Comparison of ENCODE assay signal across 21 cellular contexts in the genomic region with DNA sequence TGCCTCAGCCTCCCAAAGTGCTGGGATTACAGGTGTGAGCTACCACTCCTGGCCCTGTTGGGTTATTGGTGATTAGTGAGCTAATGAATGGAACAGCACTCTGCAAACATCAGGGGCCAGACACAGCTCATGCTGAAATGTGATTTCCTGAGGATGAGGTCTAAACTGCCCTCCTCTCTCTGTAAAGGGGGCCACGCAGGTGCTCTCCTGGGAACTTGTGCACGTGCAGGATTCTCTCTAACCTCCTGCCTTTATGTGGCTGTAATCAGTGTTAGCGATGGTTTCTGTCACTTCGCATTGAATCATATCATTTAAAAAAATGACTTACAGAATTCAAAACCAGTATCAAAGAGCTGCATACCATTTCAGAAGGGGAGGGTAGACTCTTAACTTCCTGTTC. TPM values are rescaled to one million over a fixed set of nuclear protein-coding genes. Genes with fewer than 3 reads are reported as not detected.
"Had no signal": no experiment of that assay in that cellular context is flagged by ENCODE, and none has a peak within 500 bp of the region (broad histone marks: within the 10 kb centered on the region; RNA-seq: fewer than 3 reads in every experiment).

No MANE protein-coding gene starts in this region.

- H3K27me3 ChIP-seq: cardiac muscle cell, hepatocyte, left lung, right atrium auricular region, tibial nerve, vagina had no signal

- ATAC-seq: left lung; stimulated activated naive CD8-positive, alpha-beta T cell treated with anti-CD3 and anti-CD28 coated beads, Interleukin-15, Interleukin-2, amounts not matched to agents 100 U/mL and 50 U/mL, for 24 hours had no signal

- H3K9me3 Mint-ChIP-seq: activated CD4-positive, alpha-beta memory T cell treated with anti-CD3 and anti-CD28 coated beads for 36 hours; activated T-helper 1 cell treated with anti-CD3 and anti-CD28 coated beads, Interleukin-12 subunit alpha, Interleukin-12 subunit beta, Interleukin-2, Interleukin-4 antibody, amounts not matched to agents 30 ng/mL and 10 ng/mL and 1 ng/mL, durations not matched to agents 14 hours and 24 hours and 36 hours; dendritic cell treated with granulocyte-macrophage colony-stimulating factor and Interleukin-4, amounts not matched to agents 40 ng/mL and 50 ng/mL, for 4 days had no signal

- H3K36me3 Mint-ChIP-seq: activated CD4-positive, alpha-beta memory T cell treated with anti-CD3 and anti-CD28 coated beads for 36 hours; activated naive CD8-positive, alpha-beta T cell had no signal

- H3K36me3 ChIP-seq: cardiac muscle cell, left lung, right atrium auricular region, vagina, WERI-Rb-1 had no signal

- H3K27me3 Mint-ChIP-seq: activated CD4-positive, alpha-beta memory T cell treated with anti-CD3 and anti-CD28 coated beads for 36 hours; activated naive CD8-positive, alpha-beta T cell had no signal

- H2AFZ ChIP-seq: hepatocyte had no signal

- H3K4me3 ChIP-seq: cardiac muscle cell, hepatocyte, left lung, right atrium auricular region, tibial nerve, vagina had no signal

- H3K4me3 Mint-ChIP-seq: activated CD4-positive, alpha-beta memory T cell treated with anti-CD3 and anti-CD28 coated beads for 36 hours; activated naive CD8-positive, alpha-beta T cell; activated T-helper 1 cell treated with anti-CD3 and anti-CD28 coated beads, Interleukin-12 subunit alpha, Interleukin-12 subunit beta, Interleukin-2, Interleukin-4 antibody, amounts not matched to agents 30 ng/mL and 10 ng/mL and 1 ng/mL, durations not matched to agents 14 hours and 24 hours and 36 hours; dendritic cell treated with granulocyte-macrophage colony-stimulating factor and Interleukin-4, amounts not matched to agents 40 ng/mL and 50 ng/mL, for 4 days had no signal

- H3K9me3 ChIP-seq: left lung, right atrium auricular region, tibial nerve, vagina had no signal

- H3K27ac Mint-ChIP-seq: activated CD4-positive, alpha-beta memory T cell treated with anti-CD3 and anti-CD28 coated beads for 36 hours; activated naive CD8-positive, alpha-beta T cell; activated T-helper 1 cell treated with anti-CD3 and anti-CD28 coated beads, Interleukin-12 subunit alpha, Interleukin-12 subunit beta, Interleukin-2, Interleukin-4 antibody, amounts not matched to agents 30 ng/mL and 10 ng/mL and 1 ng/mL, durations not matched to agents 14 hours and 24 hours and 36 hours; dendritic cell treated with granulocyte-macrophage colony-stimulating factor and Interleukin-4, amounts not matched to agents 40 ng/mL and 50 ng/mL, for 4 days; progenitor cell of endocrine pancreas had no signal

- DNase-seq: activated CD4-positive, alpha-beta memory T cell treated with anti-CD3 and anti-CD28 coated beads for 36 hours; activated T-cell treated with anti-CD3 and anti-CD28 coated beads for 4 hours; effector CD8-positive, alpha-beta T cell; foreskin fibroblast; mammary epithelial cell; stimulated activated naive CD8-positive, alpha-beta T cell treated with anti-CD3 and anti-CD28 coated beads, Interleukin-15, Interleukin-2, amounts not matched to agents 100 U/mL and 50 U/mL, for 24 hours; substantia nigra; WERI-Rb-1 had no signal

- H3K27ac ChIP-seq: cardiac muscle cell, hepatocyte, left lung, right atrium auricular region, tibial nerve, vagina, WERI-Rb-1 had no signal

RNA-seq across cellular contexts. Expression of a gene that starts 3.6 kb away (rescaled TPM):
- polyA plus RNA-seq: neural cell had no signal

RNA-seq across cellular contexts. Expression of a gene that starts 55.9 kb away (rescaled TPM):
- total RNA-seq: activated CD4-positive, alpha-beta memory T cell treated with anti-CD3 and anti-CD28 coated beads for 36 hours; cardiac muscle cell; endothelial cell of umbilical vein; progenitor cell of endocrine pancreas; T-helper 1 cell treated with Interleukin-12 subunit alpha and Interleukin-12 subunit beta and Interleukin-4 antibody, amounts not matched to agents 30 ng/mL and 1 ng/mL, for 36 hours had no signal
- polyA plus RNA-seq: cardiac muscle cell, endothelial cell of umbilical vein, neural cell had no signal
